ENCODE assay signal across 1 cellular context in genomic region chr5:53543401-53543800, GRCh38.
A peak's percentile ranks its signal among the peaks of the same experiment; 100 is the strongest.
TF ChIP-seq lines count a peak whose summit lies in the region.

No MANE protein-coding gene starts in this region.

TF ChIP-seq in K562, 482 proteins besides CTCF, POLR2A, EP300 and RAD21 (continued from another document):
- TF ChIP-seq TEAD4 (IDR thresholded peaks at IDR 0.05; ENCODE audit: low read length) (peak; percentile 81), TEAD4 (CRISPR knock-in tag; IDR thresholded peaks at IDR 0.05; ENCODE audit: borderline replicate concordance) (no peak), PHF8 (IDR thresholded peaks at IDR 0.05; ENCODE audit: borderline replicate concordance, low read length) (no peak), VEZF1 (CRISPR knock-in tag; IDR thresholded peaks at IDR 0.05) (peak; percentile 54), CBX1 (IDR thresholded peaks at IDR 0.05; ENCODE audit: low read depth) (no peak), E2F3 (CRISPR knock-in tag; IDR thresholded peaks at IDR 0.05) (no peak), CBFA2T3 (IDR thresholded peaks at IDR 0.05) (peak; percentile 85), MGA (IDR thresholded peaks at IDR 0.05) (no peak), MLLT1 (IDR thresholded peaks at IDR 0.05) (peak in 1 of 2 experiments; percentile 95; a peak in 2 of 4 replicates)
TF ChIP-seq in K562: peak in this region for 47.
